Comparison of ENCODE assay signal across 8 cellular contexts in the genomic region with DNA sequence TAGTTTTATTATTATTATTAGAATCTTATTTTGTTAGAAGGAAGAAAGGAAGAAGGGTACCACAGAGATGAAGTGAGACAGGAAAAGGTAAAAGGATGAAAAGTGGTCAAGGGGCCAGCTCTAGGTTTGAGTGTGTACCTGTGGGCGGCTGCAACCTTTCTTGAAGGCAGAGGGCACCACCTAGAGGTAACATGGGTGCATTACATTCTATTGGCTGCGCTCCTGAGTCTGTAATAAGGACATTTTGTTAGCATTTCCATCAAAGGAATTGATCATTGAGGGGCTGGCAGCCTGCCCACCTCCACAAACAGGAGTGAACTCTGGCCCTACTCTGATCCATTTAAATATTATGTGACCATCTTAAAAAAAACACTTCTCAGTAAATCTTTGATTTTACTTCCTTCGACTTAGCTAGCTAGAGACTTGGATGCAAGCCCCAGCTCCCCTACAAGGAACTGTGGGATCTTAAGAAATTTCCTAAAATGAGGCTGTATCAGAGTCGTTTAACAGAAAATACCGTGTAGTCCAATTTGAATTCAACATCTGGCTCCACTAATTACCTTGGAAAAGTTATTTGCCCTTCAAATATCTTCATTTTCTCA.
A peak's percentile ranks its signal among the peaks of the same experiment; 100 is the strongest.
DNase-seq lines count a peak whose midpoint lies in the region; ATAC-seq, FAIRE-seq and TF ChIP-seq lines count a peak whose summit lies in the region.

No MANE protein-coding gene starts in this region.

- H3K4me1 ChIP-seq in adipocyte (ENCODE audit: control insufficient read depth, insufficient read depth, low read length) (no peaks in the 10 kb centered on the region), hepatocyte (ENCODE audit: insufficient read depth) (no peaks in the 10 kb centered on the region), small intestine (ENCODE audit: control insufficient read depth in 2 of 2, insufficient read depth in 1 of 2, low read depth in 1 of 2, low read length in 1 of 2) (no peaks in the 10 kb centered on the region)

- TF ChIP-seq CTCF in hepatocyte (IDR thresholded peaks at IDR 0.05; ENCODE audit: poor library complexity): peak; percentile 84

- H3K4me2 ChIP-seq in hepatocyte: no peak overlapping the region

- DNase-seq in DMS53 treated with DMSO at 0.1 percent for 48 hours (lab: John Stamatoyannopoulos, UW; ENCODE audit: unreplicated experiment): peak; percentile 56
- DNase-seq in NCI-H2171 treated with DMSO at 0.1 percent for 48 hours (lab: John Stamatoyannopoulos, UW): peak; percentile 16
- DNase-seq in adipocyte (ENCODE audit: low read depth): peak; percentile 77
- peak; percentile 83 for DNase-seq in hepatocyte (ENCODE audit: low spot score)
- peak; percentile 57 for DNase-seq in small intestine
- no peak for DNase-seq in GM19238 (ENCODE audit: insufficient read length, low spot score)

- no peak overlapping the region for H3K9ac ChIP-seq in adipocyte (ENCODE audit: low read length)

- no peaks in the 10 kb centered on the region for H3K9me2 ChIP-seq in hepatocyte (replicated peaks; ENCODE audit: insufficient read depth)

- H4K20me1 ChIP-seq in hepatocyte (ENCODE audit: insufficient read depth, poor library complexity, severe bottlenecking): no peaks in the 10 kb centered on the region

- H3K27me3 ChIP-seq in adipocyte (replicated peaks; ENCODE audit: control insufficient read depth, insufficient read depth, low read length): peaks cover 30% of the 10 kb centered on the region
- no peaks in the 10 kb centered on the region for H3K27me3 ChIP-seq in hepatocyte
- no peaks in the 10 kb centered on the region for H3K27me3 ChIP-seq in small intestine (ENCODE audit: control insufficient read depth in 2 of 2, insufficient read depth in 2 of 2, low read length in 2 of 2)

- WGBS in hepatocyte (ENCODE audit: low lambda C conversion rate, missing lambda C conversion rate): 33% methylated on average over 5 of the region's 5 CpGs
- 4 to 23% (median 7%) methylated on average over 5 of the region's 5 CpGs for WGBS in small intestine, 3 donors

- H2AFZ ChIP-seq in hepatocyte: no peak overlapping the region

- no peak for FAIRE-seq in small intestine (lab: Jason Lieb, UNC)

- no peak overlapping the region for H3K4me3 ChIP-seq in adipocyte (ENCODE audit: low read length)
- no peak overlapping the region for H3K4me3 ChIP-seq in hepatocyte
- H3K4me3 ChIP-seq in small intestine (ENCODE audit: low read depth in 1 of 2, low read length in 2 of 2): no peak overlapping the region

- H3K9me3 ChIP-seq in adipocyte (ENCODE audit: control insufficient read depth, low read length): no peaks in the 10 kb centered on the region
- no peaks in the 10 kb centered on the region for H3K9me3 ChIP-seq in hepatocyte (ENCODE audit: low read depth)
- no peaks in the 10 kb centered on the region for H3K9me3 ChIP-seq in small intestine (ENCODE audit: control insufficient read depth, low read depth)

- peak; percentile 97 for ATAC-seq in GM18909 (IDR thresholded peaks at IDR 0.05; ENCODE audit: poor library complexity, unreplicated experiment)
- ATAC-seq in HG03064 (IDR thresholded peaks at IDR 0.05; ENCODE audit: low read depth, unreplicated experiment): peak; percentile 90

- no peak overlapping the region for H3K27ac ChIP-seq in hepatocyte
- no peak overlapping the region for H3K27ac ChIP-seq in small intestine (ENCODE audit: low read depth in 1 of 2, low read length in 1 of 2)

- H3K36me3 ChIP-seq in adipocyte (ENCODE audit: control insufficient read depth, insufficient read depth, low read length, severe bottlenecking) (no peaks in the 10 kb centered on the region), hepatocyte (replicated peaks; ENCODE audit: insufficient read depth, low read depth) (no peaks in the 10 kb centered on the region), small intestine (ENCODE audit: control insufficient read depth in 2 of 2, insufficient read depth in 2 of 2, low read length in 2 of 2) (no peaks in the 10 kb centered on the region)

- H3K79me2 ChIP-seq in hepatocyte: no peaks in the 10 kb centered on the region
